In the genomic region with DNA sequence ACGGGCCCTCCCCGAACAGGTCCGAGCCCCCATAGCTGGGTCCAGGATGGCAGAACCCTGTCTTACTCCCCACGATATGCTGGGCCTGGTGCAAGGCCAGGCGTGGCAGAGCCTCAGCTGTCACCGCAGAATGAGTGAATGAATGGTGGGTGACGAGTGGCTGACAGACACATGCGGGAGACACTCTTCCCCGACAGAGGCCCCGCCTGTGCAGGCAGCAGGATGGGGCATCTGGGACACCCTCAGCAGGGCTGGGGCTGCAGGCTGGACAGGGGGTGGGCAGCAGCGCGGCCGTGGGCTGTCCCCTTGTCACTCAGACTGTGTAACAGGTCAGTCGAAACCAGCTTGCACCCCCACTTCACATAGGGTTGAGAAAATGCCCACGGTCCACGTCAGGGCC, we compare ENCODE assay signal across 8 cellular contexts. TPM values are rescaled to one million over a fixed set of nuclear protein-coding genes. Genes with fewer than 3 reads are reported as not detected.
"Had no signal": no experiment of that assay in that cellular context is flagged by ENCODE, and none has a peak within 500 bp of the region (broad histone marks: within the 10 kb centered on the region; RNA-seq: fewer than 3 reads in every experiment).

No MANE protein-coding gene starts in this region.

- H3K36me3 ChIP-seq: HAP-1 had no signal

- H3K4me2 ChIP-seq: GM23338 had no signal

- FAIRE-seq: K562 had no signal

- H3K9me3 ChIP-seq: HAP-1 had no signal

- ATAC-seq: GM23338, HCT116, K562 had no signal

- H3K27ac ChIP-seq: HL-60 had no signal

- H3K4me1 ChIP-seq: HAP-1 had no signal

- H3K4me3 ChIP-seq: GM23338, HAP-1, K562 had no signal

- H2AFZ ChIP-seq: GM23338 had no signal

- DNase-seq: H7, HFFc6, IMR-90 had no signal

RNA-seq across cellular contexts. Expression of a gene that starts 18.0 kb away (rescaled TPM):
- total RNA-seq: K562 had no signal
- polyA plus RNA-seq: GM23338, K562 had no signal
